8 cellular contexts compared by ENCODE assay signal in genomic region chr18:46096651-46097300, GRCh38. TPM values are rescaled to one million over a fixed set of nuclear protein-coding genes. Genes with fewer than 3 reads are reported as not detected.
DNase-seq lines count a peak whose midpoint lies in the region; ATAC-seq and TF ChIP-seq lines count a peak whose summit lies in the region.

No MANE protein-coding gene starts in this region.

- no peaks in the 10 kb centered on the region for H3K9me2 ChIP-seq in HCT116 (ENCODE audit: insufficient read depth)

- WGBS in adrenal gland, 4 donors: 20 to 33% (median 31%) methylated on average over 22 of the region's 22 CpGs

- H3K4me2 ChIP-seq in HCT116 (ENCODE audit: low read length): peak overlapping the region; percentile 84

- H4K20me1 ChIP-seq in HCT116 (ENCODE audit: insufficient read depth): no peaks in the 10 kb centered on the region

- TF ChIP-seq POLR2A in HCT116 (IDR thresholded peaks at IDR 0.05; ENCODE audit: borderline replicate concordance, extremely low read depth, insufficient read depth, insufficient read length) (no peak), adrenal gland (IDR thresholded peaks at IDR 0.05) (no peak)

- CTCF ChIA-PET in HCT116 (lab: Charles Lee): interaction anchor here (1.1 kb wide), 1 partner anchor 561 kb away, joined by 3 read pairs; no protein-coding TSS in a partner anchor

- H3K36me3 ChIP-seq in HCT116 (ENCODE audit: control insufficient read depth in 1 of 2, insufficient read depth in 2 of 2, low read length in 2 of 2): peaks cover 17 to 19% of the 10 kb centered on the region in 2 experiments; a peak in 3 of 4 replicates
- H3K36me3 ChIP-seq in adrenal gland (replicated peaks in 1 of 2): peaks cover 0 to 30% of the 10 kb centered on the region in 2 donors

- ATAC-seq in HCT116 (no peak), GM21367 (IDR thresholded peaks at IDR 0.05; ENCODE audit: unreplicated experiment) (no peak), GM18870 (IDR thresholded peaks at IDR 0.05; ENCODE audit: unreplicated experiment) (no peak)

- peak overlapping the region; percentile 95 for H3K9ac ChIP-seq in HCT116 (ENCODE audit: low read length)

- no peaks in the 10 kb centered on the region for H3K9me3 ChIP-seq in HCT116 (ENCODE audit: control insufficient read depth in 1 of 2, insufficient read depth in 1 of 2, low read depth in 1 of 2, low read length in 2 of 2)
- H3K9me3 ChIP-seq in adrenal gland (replicated peaks in 1 of 3): no peaks in the 10 kb centered on the region

- DNase-seq in AG08396 (ENCODE audit: low spot score) (peak; percentile 10), HCT116 (ENCODE audit: low read depth, low spot score) (no peak), adrenal gland (peak in 1 of 7 donors; percentile 58), kidney tubule cell (ENCODE audit: low spot score) (peak; percentile 33), NCI-H1694 treated with DMSO at 0.1 percent for 48 hours (lab: John Stamatoyannopoulos, UW) (no peak)

- TF ChIP-seq RAD21 in HCT116 (IDR thresholded peaks at IDR 0.05; ENCODE audit: low read depth): no peak

- H3K4me1 ChIP-seq in HCT116 (ENCODE audit: control insufficient read depth in 1 of 2, insufficient read depth in 2 of 2, low read length in 2 of 2) (peaks cover 8 to 19% of the 10 kb centered on the region in 2 experiments; a peak in 3 of 4 replicates), adrenal gland (replicated peaks in 1 of 2) (peaks cover 19 to 43% of the 10 kb centered on the region in 2 donors)

- TF ChIP-seq CTCF in HCT116 (IDR thresholded peaks at IDR 0.05 in 2 of 3, conservative IDR thresholded peaks at IDR 0.05 in 1 of 3; ENCODE audit: borderline replicate concordance in 1 of 3, insufficient read depth in 1 of 3, low read depth in 2 of 3, low read length in 2 of 3): no peak
- TF ChIP-seq CTCF in adrenal gland (IDR thresholded peaks at IDR 0.05): no peak

- RAD21 ChIA-PET in HCT116 (lab: Charles Lee; ENCODE audit: low non-redundant PET in 1 of 2, low total read pairs in 2 of 2, uncharacterized antibody in 2 of 2, unreplicated experiment in 2 of 2): no interaction called here

- intact Hi-C loops in HCT116 (cut with micrococcal nuclease): no loop called here
- intact Hi-C loops in adrenal gland (cut with DNase I): no loop called here

- H2AFZ ChIP-seq in HCT116 (ENCODE audit: low read depth, low read length, poor library complexity, severe bottlenecking): no peak overlapping the region

- H3K4me3 ChIP-seq in HCT116 (replicated peaks in 1 of 2; ENCODE audit: low read depth in 1 of 2, low read length in 2 of 2) (peak overlapping the region; percentile 93 to 99), adrenal gland (peak overlapping the region in 3 of 4 donors; percentile 90 to 100 (median 92))

- TSS peak; percentile 67 for BruUV-seq in HCT116 (replicated peaks; lab: Mats Ljungman, UMichigan)

- POLR2A ChIA-PET in HCT116 (lab: Charles Lee): interaction anchor here (1.1 kb wide), 1 partner anchor 23 kb away, joined by 3 read pairs; no protein-coding TSS in a partner anchor

- H3K79me2 ChIP-seq in HCT116 (ENCODE audit: insufficient read depth, low read length): peaks cover 64% of the 10 kb centered on the region

- no peaks in the 10 kb centered on the region for H3K27me3 ChIP-seq in HCT116 (ENCODE audit: insufficient read depth, low read length)
- no peaks in the 10 kb centered on the region for H3K27me3 ChIP-seq in adrenal gland

- peak overlapping the region; percentile 91; the same call in 1 of the 2 replicates for H3K27ac ChIP-seq in HCT116 (ENCODE audit: low read depth, low read length)
- H3K27ac ChIP-seq in adrenal gland: peak overlapping the region in 4 of 5 donors; percentile 77 to 95 (median 89)
- peak overlapping the region; percentile 92 for H3K27ac ChIP-seq in temporal lobe (ENCODE audit: low read depth, low read length)

TF ChIP-seq in HCT116, 20 proteins besides CTCF, POLR2A, EP300 and RAD21:
- TF ChIP-seq ZBTB33 (IDR thresholded peaks at IDR 0.05; ENCODE audit: extremely low read depth, insufficient replicate concordance, low read length) (no peak), FOSL1 (IDR thresholded peaks at IDR 0.05; ENCODE audit: low read depth) (no peak), TCF7L2 (IDR thresholded peaks at IDR 0.05; ENCODE audit: borderline replicate concordance, extremely low read depth, insufficient read depth, insufficient read length) (no peak), JUND (IDR thresholded peaks at IDR 0.05) (no peak), EGR1 (IDR thresholded peaks at IDR 0.05; ENCODE audit: low read depth) (no peak), EZH2 (IDR thresholded peaks at IDR 0.05) (no peak), REST (IDR thresholded peaks at IDR 0.05; ENCODE audit: low read depth) (no peak), YY1 (IDR thresholded peaks at IDR 0.05; ENCODE audit: extremely low read depth, insufficient replicate concordance, low read depth, low read length) (no peak), CEBPB (IDR thresholded peaks at IDR 0.05; ENCODE audit: low read depth) (no peak), MAX (IDR thresholded peaks at IDR 0.05) (no peak), EZH2phosphoT487 (IDR thresholded peaks at IDR 0.05; ENCODE audit: borderline replicate concordance) (no peak), POLR2AphosphoS5 (IDR thresholded peaks at IDR 0.05; ENCODE audit: low read depth, low read length) (no peak), ZNF274 (IDR thresholded peaks at IDR 0.05; ENCODE audit: low read depth, low read length) (no peak), ELF1 (IDR thresholded peaks at IDR 0.05; ENCODE audit: borderline replicate concordance, low read depth) (no peak), ZFX (IDR thresholded peaks at IDR 0.05) (no peak), CBX3 (IDR thresholded peaks at IDR 0.05; ENCODE audit: low read depth) (no peak)
TF ChIP-seq in HCT116: peak in this region for 0.

RNA-seq across cellular contexts. Expression of gene ATP5F1A, which starts 1.3 kb away (rescaled TPM):
- total RNA-seq in HCT116 (2021; ENCODE audit: unreplicated experiment) (563 TPM), adrenal gland (100 to 1,000 TPM; 597 to 783 (median 679) TPM), temporal lobe (573 TPM)
- polyA plus RNA-seq in HCT116 (2012): 437 and 495 TPM in 2 replicates
- polyA plus RNA-seq in adrenal gland: 100 to 1,000 TPM; 194 to 697 (median 252) TPM

RNA-seq across cellular contexts. Expression of gene HAUS1, which starts 7.4 kb away (rescaled TPM):
- 46.2 TPM for total RNA-seq in HCT116 (2021; ENCODE audit: unreplicated experiment)
- 23.8 and 39.9 TPM in 2 replicates for polyA plus RNA-seq in HCT116 (2012)
- total RNA-seq in adrenal gland: 10 to 100 TPM; 12.2 to 42.9 (median 14.6) TPM
- 10 to 100 TPM; 14.9 to 19.7 (median 19.6) TPM for polyA plus RNA-seq in adrenal gland
- total RNA-seq in temporal lobe: 30.7 TPM

RNA-seq across cellular contexts. Expression of gene PSTPIP2, which starts 24.7 kb away (rescaled TPM):
- total RNA-seq in HCT116 (2021; ENCODE audit: unreplicated experiment) (20.0 TPM), adrenal gland (10 to 100 TPM in 2 of 8 donors, 1 to 10 TPM in 6; 5.3 to 17.8 (median 8.4) TPM), temporal lobe (1.2 TPM)
- polyA plus RNA-seq in HCT116 (2012): 10.3 and 11.3 TPM in 2 replicates
- 1 to 10 TPM; 6.6 to 9.1 (median 7.0) TPM for polyA plus RNA-seq in adrenal gland

Comparison
In these comparisons a context has a peak if more than half of its experiments do, and no peak if none do; other contexts are left out.
1. DNase-seq: peak in AG08396 (single experiment) and kidney tubule cell (single experiment); none in HCT116 (single experiment) and NCI-H1694 treated with DMSO at 0.1 percent for 48 hours (single experiment).
2. Peak in every context shown above with its lines, with median percentiles within 50 percentile points of each other: H3K27ac ChIP-seq.